Comparison of ENCODE assay signal across 8 cellular contexts in the genomic region with DNA sequence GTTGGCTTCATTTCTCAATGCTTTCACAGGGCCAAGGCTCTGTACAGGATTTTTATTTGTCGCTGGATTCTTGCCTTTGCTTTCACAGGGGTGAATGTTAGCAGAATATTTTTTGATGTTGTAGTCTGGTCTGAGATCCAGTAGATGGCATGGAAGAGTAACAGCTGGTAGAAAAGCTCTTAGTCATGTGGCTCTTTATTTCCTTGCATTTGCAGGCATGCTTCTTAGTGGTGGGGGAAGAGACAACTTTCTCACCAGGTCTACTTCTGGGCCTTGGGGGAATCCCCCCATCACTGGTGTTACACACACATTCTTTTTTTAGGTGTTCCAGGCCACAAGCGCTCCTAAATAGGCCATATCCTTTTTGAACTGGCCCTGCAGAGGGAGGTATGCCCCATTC. TPM values are rescaled to one million over a fixed set of nuclear protein-coding genes. Genes with fewer than 3 reads are reported as not detected.
DNase-seq lines count a peak whose midpoint lies in the region; ATAC-seq, FAIRE-seq and TF ChIP-seq lines count a peak whose summit lies in the region.

No MANE protein-coding gene starts in this region.

- peak; percentile 40 for DNase-seq in AG20443 (ENCODE audit: low spot score)
- no peak for DNase-seq in endodermal cell
- no peak for DNase-seq in retina
- no peak for DNase-seq in G401 (ENCODE audit: low spot score)
- DNase-seq in GM19239 (ENCODE audit: insufficient read length, low spot score) = no peak
- DNase-seq in DMS 273 (lab: John Stamatoyannopoulos, UW; ENCODE audit: unreplicated experiment) = no peak

- TF ChIP-seq CTCF in endodermal cell (conservative IDR thresholded peaks at IDR 0.05) = peak; percentile 73

- peaks cover 1% of the 10 kb centered on the region for H3K27me3 Mint-ChIP-seq in endodermal cell (ENCODE audit: insufficient read depth)

- no peaks in the 10 kb centered on the region for H3K36me3 ChIP-seq in endodermal cell (ENCODE audit: control insufficient read depth, insufficient read depth, low read length)

- 87 to 90% methylated on average over 2 of the region's 2 CpGs for WGBS in endodermal cell (ENCODE audit: insufficient coverage in 1 of 2, insufficient read length in 1 of 2), 2 experiments

- peaks cover 7% of the 10 kb centered on the region for H3K9me3 ChIP-seq in endodermal cell (ENCODE audit: control insufficient read depth, low read length)

- H3K4me1 ChIP-seq in endodermal cell (ENCODE audit: control insufficient read depth, insufficient read depth, low read length) = peaks cover 10% of the 10 kb centered on the region

- H3K9me3 Mint-ChIP-seq in endodermal cell = peaks cover 4% of the 10 kb centered on the region

- H3K27ac ChIP-seq in endodermal cell (ENCODE audit: low read depth, low read length) = no peak overlapping the region

- no peak overlapping the region for H3K9ac ChIP-seq in endodermal cell (ENCODE audit: extremely low read depth, low read length, poor library complexity, severe bottlenecking)

- ATAC-seq in GM19372 (IDR thresholded peaks at IDR 0.05; ENCODE audit: low read depth, unreplicated experiment) = peak; percentile 55

- TF ChIP-seq EP300 in Ishikawa (IDR thresholded peaks at IDR 0.05; ENCODE audit: borderline replicate concordance) = no peak

- H3K4me1 Mint-ChIP-seq in endodermal cell = peaks cover 25% of the 10 kb centered on the region

- no peak overlapping the region for H3K27ac Mint-ChIP-seq in endodermal cell

- H3K27me3 ChIP-seq in endodermal cell (ENCODE audit: control insufficient read depth, insufficient read depth, low read length, poor library complexity, severe bottlenecking) = no peaks in the 10 kb centered on the region

- H3K4me3 ChIP-seq in endodermal cell (ENCODE audit: low read length) = no peak overlapping the region

- peaks cover 2% of the 10 kb centered on the region for H3K36me3 Mint-ChIP-seq in endodermal cell (ENCODE audit: low read depth)

- in situ Hi-C loops in G401 (cut with HindIII; ENCODE audit: low sequenced_read_pairs) = no loop called here

- peak; percentile 55 for TF ChIP-seq RAD21 in Ishikawa (IDR thresholded peaks at IDR 0.05; ENCODE audit: low read depth)

- no peak for FAIRE-seq in GM19239 (lab: Jason Lieb, UNC)

- no peak overlapping the region for H3K4me3 Mint-ChIP-seq in endodermal cell

TF ChIP-seq in Ishikawa, 13 proteins besides CTCF, POLR2A, EP300 and RAD21:
- no peak for TF ChIP-seq CREB1 (IDR thresholded peaks at IDR 0.05; ENCODE audit: low read depth)
- TF ChIP-seq, protein P1, sequence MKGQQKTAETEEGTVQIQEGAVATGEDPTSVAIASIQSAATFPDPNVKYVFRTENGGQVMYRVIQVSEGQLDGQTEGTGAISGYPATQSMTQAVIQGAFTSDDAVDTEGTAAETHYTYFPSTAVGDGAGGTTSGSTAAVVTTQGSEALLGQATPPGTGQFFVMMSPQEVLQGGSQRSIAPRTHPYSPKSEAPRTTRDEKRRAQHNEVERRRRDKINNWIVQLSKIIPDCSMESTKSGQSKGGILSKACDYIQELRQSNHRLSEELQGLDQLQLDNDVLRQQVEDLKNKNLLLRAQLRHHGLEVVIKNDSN (IDR thresholded peaks at IDR 0.05) = no peak
- no peak for TF ChIP-seq EGR1 (IDR thresholded peaks at IDR 0.05)
- TF ChIP-seq CEBPB (IDR thresholded peaks at IDR 0.05) = no peak
- no peak for TF ChIP-seq TEAD4 (IDR thresholded peaks at IDR 0.05)
- TF ChIP-seq NFIC (IDR thresholded peaks at IDR 0.05) = no peak

RNA-seq across cellular contexts. Expression of a gene that starts 58.2 kb away (rescaled TPM):
- not detected for total RNA-seq in endodermal cell
- 2.7 TPM for polyA plus RNA-seq in endodermal cell (2013, experiment 1 of 2)
- 3.8 TPM for polyA plus RNA-seq in endodermal cell (2013, experiment 2 of 2)
- total RNA-seq in G401 (2014; rRNA removed; shearing (Covaris generic)) = not detected in 2 replicates
